ENCODE assay signal across 10 cellular contexts in the genomic region with DNA sequence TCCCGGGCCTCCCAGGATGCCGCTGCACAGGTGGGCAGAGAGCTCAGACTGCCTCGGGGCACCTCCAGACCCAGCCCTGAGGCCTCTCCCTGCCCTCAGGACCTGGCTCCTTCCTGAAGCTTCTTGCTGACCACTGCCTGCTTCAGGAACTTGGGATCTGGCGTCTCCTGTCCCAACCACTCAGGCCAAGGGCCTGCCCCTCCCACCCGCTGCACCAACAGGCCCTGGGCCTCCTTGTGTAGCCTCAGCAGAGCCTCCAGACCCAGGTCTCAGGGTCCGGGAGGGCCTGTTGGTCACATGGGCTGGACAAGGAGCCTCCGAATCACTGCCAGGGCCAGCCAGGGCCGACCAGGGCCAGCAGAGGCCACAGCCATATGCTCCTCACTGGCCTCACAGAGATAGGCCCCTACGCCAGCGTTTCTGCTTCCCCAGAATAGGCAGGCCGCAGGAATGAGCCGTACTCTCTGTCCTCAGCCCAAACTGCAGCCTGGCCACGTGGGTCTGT. TPM values are rescaled to one million over a fixed set of nuclear protein-coding genes. Genes with fewer than 3 reads are reported as not detected.
DNase-seq lines count a peak whose midpoint lies in the region; ATAC-seq and TF ChIP-seq lines count a peak whose summit lies in the region.
"Had no signal": no experiment of that assay in that cellular context is flagged by ENCODE, and none has a peak within 500 bp of the region (broad histone marks: within the 10 kb centered on the region; RNA-seq: fewer than 3 reads in every experiment).

No MANE protein-coding gene starts in this region.

- no peaks in the 10 kb centered on the region for H3K27me3 Mint-ChIP-seq in activated T-helper 1 cell treated with anti-CD3 and anti-CD28 coated beads, Interleukin-12 subunit alpha, Interleukin-12 subunit beta, Interleukin-2, Interleukin-4 antibody, amounts not matched to agents 30 ng/mL and 10 ng/mL and 1 ng/mL, durations not matched to agents 14 hours and 24 hours and 36 hours (ENCODE audit: insufficient read depth)

- H3K4me3 Mint-ChIP-seq in activated T-helper 1 cell treated with anti-CD3 and anti-CD28 coated beads, Interleukin-12 subunit alpha, Interleukin-12 subunit beta, Interleukin-2, Interleukin-4 antibody, amounts not matched to agents 30 ng/mL and 10 ng/mL and 1 ng/mL, durations not matched to agents 14 hours and 24 hours and 36 hours: no peak overlapping the region

- H3K4me1 Mint-ChIP-seq in activated T-helper 1 cell treated with anti-CD3 and anti-CD28 coated beads, Interleukin-12 subunit alpha, Interleukin-12 subunit beta, Interleukin-2, Interleukin-4 antibody, amounts not matched to agents 30 ng/mL and 10 ng/mL and 1 ng/mL, durations not matched to agents 14 hours and 24 hours and 36 hours (ENCODE audit: low read depth): no peaks in the 10 kb centered on the region

- peak overlapping the region; percentile 24 for H3K4me3 ChIP-seq in choroid plexus epithelial cell (ENCODE audit: low read depth, low read length)

- intact Hi-C loops in activated T-helper 1 cell treated with anti-CD3 and anti-CD28 coated beads, Interleukin-12 subunit alpha, Interleukin-12 subunit beta, Interleukin-2, Interleukin-4 antibody, amounts not matched to agents 30 ng/mL and 10 ng/mL and 1 ng/mL, durations not matched to agents 14 hours and 24 hours and 36 hours (cut with micrococcal nuclease): no loop called here

- no peak overlapping the region for H3K27ac Mint-ChIP-seq in activated T-helper 1 cell treated with anti-CD3 and anti-CD28 coated beads, Interleukin-12 subunit alpha, Interleukin-12 subunit beta, Interleukin-2, Interleukin-4 antibody, amounts not matched to agents 30 ng/mL and 10 ng/mL and 1 ng/mL, durations not matched to agents 14 hours and 24 hours and 36 hours

- no peaks in the 10 kb centered on the region for H3K9me3 Mint-ChIP-seq in activated T-helper 1 cell treated with anti-CD3 and anti-CD28 coated beads, Interleukin-12 subunit alpha, Interleukin-12 subunit beta, Interleukin-2, Interleukin-4 antibody, amounts not matched to agents 30 ng/mL and 10 ng/mL and 1 ng/mL, durations not matched to agents 14 hours and 24 hours and 36 hours

- H3K27ac ChIP-seq in layer of hippocampus (ENCODE audit: low read depth, low read length) (peak overlapping the region; percentile 85), substantia nigra (ENCODE audit: low read depth, low read length, poor library complexity, severe bottlenecking) (peak overlapping the region; percentile 80)

- TF ChIP-seq CTCF in choroid plexus epithelial cell (conservative IDR thresholded peaks at IDR 0.05; ENCODE audit: low read depth, low read length): no peak

- peak; percentile 28 for DNase-seq in activated CD4-positive, CD25-positive, alpha-beta regulatory T cell treated with anti-CD3 and anti-CD28 coated beads, Interleukin-2, amount 50 U/mL, for 72 hours
- DNase-seq in choroid plexus epithelial cell (ENCODE audit: low read depth) (no peak), substantia nigra (lab: John Stamatoyannopoulos, UW) (no peak), NCI-H1417 (lab: John Stamatoyannopoulos, UW) (no peak)
- no peak for DNase-seq in activated T-helper 1 cell treated with anti-CD3 and anti-CD28 coated beads, Interleukin-12 subunit alpha, Interleukin-12 subunit beta, Interleukin-2, Interleukin-4 antibody, amounts not matched to agents 30 ng/mL and 10 ng/mL and 1 ng/mL, durations not matched to agents 14 hours and 24 hours and 36 hours (ENCODE audit: low spot score)
- DNase-seq: GOT3, NCI-H510A treated with DMSO at 0.1 percent for 48 hours had no signal

- H3K27me3 ChIP-seq in layer of hippocampus (ENCODE audit: control insufficient read depth, insufficient read depth, low read length): no peaks in the 10 kb centered on the region

- no peak for ATAC-seq in activated CD4-positive, CD25-positive, alpha-beta regulatory T cell treated with anti-CD3 and anti-CD28 coated beads, Interleukin-2, amount 50 U/mL, for 24 hours
- ATAC-seq in HG03196 (IDR thresholded peaks at IDR 0.05; ENCODE audit: unreplicated experiment): no peak

- no peaks in the 10 kb centered on the region for H3K36me3 Mint-ChIP-seq in activated T-helper 1 cell treated with anti-CD3 and anti-CD28 coated beads, Interleukin-12 subunit alpha, Interleukin-12 subunit beta, Interleukin-2, Interleukin-4 antibody, amounts not matched to agents 30 ng/mL and 10 ng/mL and 1 ng/mL, durations not matched to agents 14 hours and 24 hours and 36 hours (ENCODE audit: low read depth)

RNA-seq across cellular contexts. Expression of gene MXD4, which starts 2.8 kb away (rescaled TPM):
- 7.9 and 10.1 TPM in 2 replicates for total RNA-seq in activated T-helper 1 cell treated with anti-CD3 and anti-CD28 coated beads, Interleukin-12 subunit alpha, Interleukin-12 subunit beta, Interleukin-2, Interleukin-4 antibody, amounts not matched to agents 30 ng/mL and 10 ng/mL and 1 ng/mL, durations not matched to agents 14 hours and 24 hours and 36 hours

RNA-seq across cellular contexts. Expression of gene HAUS3, which starts 17.2 kb away (rescaled TPM):
- 19.2 and 19.9 TPM in 2 replicates for total RNA-seq in activated T-helper 1 cell treated with anti-CD3 and anti-CD28 coated beads, Interleukin-12 subunit alpha, Interleukin-12 subunit beta, Interleukin-2, Interleukin-4 antibody, amounts not matched to agents 30 ng/mL and 10 ng/mL and 1 ng/mL, durations not matched to agents 14 hours and 24 hours and 36 hours

RNA-seq across cellular contexts. Expression of gene POLN, which starts 17.2 kb away (rescaled TPM):
- total RNA-seq in activated T-helper 1 cell treated with anti-CD3 and anti-CD28 coated beads, Interleukin-12 subunit alpha, Interleukin-12 subunit beta, Interleukin-2, Interleukin-4 antibody, amounts not matched to agents 30 ng/mL and 10 ng/mL and 1 ng/mL, durations not matched to agents 14 hours and 24 hours and 36 hours: 2.1 and 3.5 TPM in 2 replicates
